24 cellular contexts compared by ENCODE assay signal in the genomic region with DNA sequence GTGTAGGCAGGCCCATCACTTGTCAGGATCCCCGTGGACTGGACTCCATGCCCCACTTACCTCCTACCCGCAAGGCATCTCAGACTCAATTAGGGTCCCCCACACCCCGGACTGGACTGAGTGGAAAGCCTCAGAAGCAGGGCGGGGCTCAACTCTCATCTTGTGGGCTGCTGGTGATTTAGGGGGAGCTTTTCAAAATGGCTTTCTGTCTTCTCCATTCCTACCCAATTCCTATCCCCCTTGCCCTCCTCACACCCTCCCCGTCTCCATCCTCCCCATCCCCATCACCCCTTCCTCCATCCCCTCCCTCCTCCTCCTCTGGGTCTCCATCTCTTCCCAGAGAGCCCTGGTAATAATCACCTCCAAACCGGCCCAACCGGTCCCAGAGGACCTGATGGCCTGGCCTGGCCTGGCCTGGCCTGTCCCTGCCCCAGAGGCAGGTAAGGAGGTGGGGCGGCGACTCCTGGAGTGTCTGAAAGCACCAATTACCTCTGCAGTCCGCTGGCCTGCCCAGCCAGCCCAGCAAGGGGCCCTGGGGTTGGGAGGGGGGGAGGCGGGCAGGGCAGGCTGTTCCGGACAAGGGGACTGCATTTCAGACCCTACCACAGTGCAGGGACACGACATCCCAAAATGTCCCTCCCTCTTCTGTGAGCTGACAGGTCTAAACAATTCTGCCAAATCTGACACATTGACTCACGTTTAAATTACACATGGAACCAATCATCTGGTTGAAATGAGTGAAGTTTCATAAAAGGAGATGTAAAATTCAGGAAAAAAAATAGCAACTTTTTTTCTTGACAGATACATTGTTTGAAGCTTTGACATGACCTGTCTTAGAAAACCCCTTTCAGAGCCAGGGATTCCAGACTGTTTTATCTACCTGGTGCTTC. TPM values are rescaled to one million over a fixed set of nuclear protein-coding genes. Genes with fewer than 3 reads are reported as not detected.
A peak's percentile ranks its signal among the peaks of the same experiment; 100 is the strongest.
DNase-seq lines count a peak whose midpoint lies in the region; ATAC-seq and TF ChIP-seq lines count a peak whose summit lies in the region.
"Had no signal": no experiment of that assay in that cellular context is flagged by ENCODE, and none has a peak within 500 bp of the region (broad histone marks: within the 10 kb centered on the region; RNA-seq: fewer than 3 reads in every experiment).

No MANE protein-coding gene starts in this region.

- no peaks in the 10 kb centered on the region for H3K4me1 Mint-ChIP-seq in stimulated activated naive CD8-positive, alpha-beta T cell treated with anti-CD3 and anti-CD28 coated beads, Interleukin-15, amount 100 ng/mL, for 72 hours
- H3K4me1 Mint-ChIP-seq: activated B cell treated with CpG ODN at 0.5 μM for 24 hours; brain; CD4-positive, CD25-positive, alpha-beta regulatory T cell; stimulated activated effector memory CD8-positive, alpha-beta T cell treated with anti-CD3 and anti-CD28 coated beads, Interleukin-12 subunit alpha, Interleukin-12 subunit beta, amount 100 ng/mL, for 72 hours had no signal

- ATAC-seq in HG03457 (IDR thresholded peaks at IDR 0.05; ENCODE audit: unreplicated experiment): no peak
- ATAC-seq in stimulated activated naive CD8-positive, alpha-beta T cell treated with anti-CD3 and anti-CD28 coated beads, Interleukin-15, amount 100 ng/mL, for 72 hours: no peak
- no peak for ATAC-seq in HG03571 (IDR thresholded peaks at IDR 0.05; ENCODE audit: unreplicated experiment)
- ATAC-seq: effector memory CD8-positive, alpha-beta T cell; GM12878; left lobe of liver; stimulated activated effector memory CD8-positive, alpha-beta T cell treated with anti-CD3 and anti-CD28 coated beads, Interleukin-12 subunit alpha, Interleukin-12 subunit beta, amount 100 ng/mL, for 72 hours had no signal

- peaks cover 27% of the 10 kb centered on the region for H3K4me1 ChIP-seq in parathyroid adenoma

- H3K9me3 Mint-ChIP-seq in stimulated activated naive CD8-positive, alpha-beta T cell treated with anti-CD3 and anti-CD28 coated beads, Interleukin-15, amount 100 ng/mL, for 72 hours: no peaks in the 10 kb centered on the region
- H3K9me3 Mint-ChIP-seq: activated B cell treated with CpG ODN at 0.5 μM for 24 hours; activated CD4-positive, alpha-beta memory T cell treated with anti-CD3 and anti-CD28 coated beads for 36 hours; brain; CD4-positive, CD25-positive, alpha-beta regulatory T cell; effector memory CD8-positive, alpha-beta T cell; neural progenitor cell; stimulated activated effector memory CD8-positive, alpha-beta T cell treated with anti-CD3 and anti-CD28 coated beads, Interleukin-12 subunit alpha, Interleukin-12 subunit beta, amount 100 ng/mL, for 72 hours had no signal

- no peaks in the 10 kb centered on the region for H3K27me3 Mint-ChIP-seq in stimulated activated naive CD8-positive, alpha-beta T cell treated with anti-CD3 and anti-CD28 coated beads, Interleukin-15, amount 100 ng/mL, for 72 hours
- H3K27me3 Mint-ChIP-seq: activated B cell treated with CpG ODN at 0.5 μM for 24 hours; activated CD4-positive, alpha-beta memory T cell treated with anti-CD3 and anti-CD28 coated beads for 36 hours had no signal

- H3K4me2 ChIP-seq in parathyroid adenoma (ENCODE audit: low read length): no peak overlapping the region
- H3K4me2 ChIP-seq: neural progenitor cell had no signal

- H3K4me3 ChIP-seq in H7 (ENCODE audit: insufficient read depth, low read depth, low read length) (no peak overlapping the region), parathyroid adenoma (ENCODE audit: low read depth, low read length) (no peak overlapping the region)
- H3K4me3 ChIP-seq: GM12878, neural progenitor cell, suprapubic skin had no signal

- no peak for TF ChIP-seq CTCF in parathyroid adenoma (IDR thresholded peaks at IDR 0.05)

- H2AFZ ChIP-seq in parathyroid adenoma: peak overlapping the region; percentile 24
- H2AFZ ChIP-seq: neural progenitor cell had no signal

- H3K36me3 ChIP-seq in H7 (replicated peaks; ENCODE audit: control insufficient read depth, insufficient read depth, low read length) (no peaks in the 10 kb centered on the region), parathyroid adenoma (ENCODE audit: control insufficient read depth, insufficient read depth, low read length) (no peaks in the 10 kb centered on the region)
- H3K36me3 ChIP-seq: neural progenitor cell, suprapubic skin had no signal

- H3K27me3 ChIP-seq in H7 (ENCODE audit: control insufficient read depth, insufficient read depth, low read length) (no peaks in the 10 kb centered on the region; the same call in 1 of the 2 replicates), parathyroid adenoma (ENCODE audit: control insufficient read depth, insufficient read depth, low read length) (no peaks in the 10 kb centered on the region)
- H3K27me3 ChIP-seq: neural progenitor cell, suprapubic skin had no signal

- H3K27ac Mint-ChIP-seq in stimulated activated naive CD8-positive, alpha-beta T cell treated with anti-CD3 and anti-CD28 coated beads, Interleukin-15, amount 100 ng/mL, for 72 hours: no peak overlapping the region
- H3K27ac Mint-ChIP-seq: activated B cell treated with CpG ODN at 0.5 μM for 24 hours; activated CD4-positive, alpha-beta memory T cell treated with anti-CD3 and anti-CD28 coated beads for 36 hours; brain; CD4-positive, CD25-positive, alpha-beta regulatory T cell; effector memory CD8-positive, alpha-beta T cell; neural progenitor cell; stimulated activated effector memory CD8-positive, alpha-beta T cell treated with anti-CD3 and anti-CD28 coated beads, Interleukin-12 subunit alpha, Interleukin-12 subunit beta, amount 100 ng/mL, for 72 hours had no signal

- H3K9ac ChIP-seq in parathyroid adenoma: no peak overlapping the region
- H3K9ac ChIP-seq: neural progenitor cell had no signal

- DNase-seq in H7: peak; percentile 83
- DNase-seq in NCI-H774 (lab: John Stamatoyannopoulos, UW): peak; percentile 20
- peak; percentile 80 for DNase-seq in iPS-NIHi11 (ENCODE audit: low spot score)
- DNase-seq in stimulated activated naive CD8-positive, alpha-beta T cell treated with anti-CD3 and anti-CD28 coated beads, Interleukin-15, amount 100 ng/mL, for 72 hours: no peak
- no peak for DNase-seq in RKO (ENCODE audit: low spot score)
- DNase-seq: activated B cell treated with CpG ODN at 0.5 μM for 24 hours; activated CD4-positive, alpha-beta memory T cell treated with anti-CD3 and anti-CD28 coated beads for 36 hours; CD4-positive, CD25-positive, alpha-beta regulatory T cell; DMS79 treated with DMSO at 0.1 percent for 48 hours; effector memory CD8-positive, alpha-beta T cell; NCI-H1105; NCI-H2081 treated with DMSO at 0.1 percent for 48 hours; NCI-H446 treated with DMSO at 0.1 percent for 48 hours; small intestine; stimulated activated CD4-positive, alpha-beta T cell treated with anti-CD3 and anti-CD28 coated beads, Interleukin-2, amount 100 ng/mL, for 24 hours had no signal

- peak overlapping the region; percentile 24 for H3K27ac ChIP-seq in parathyroid adenoma
- H3K27ac ChIP-seq: neural progenitor cell, suprapubic skin had no signal

- H3K79me2 ChIP-seq in parathyroid adenoma: peaks cover 3% of the 10 kb centered on the region

- no peaks in the 10 kb centered on the region for H3K9me3 ChIP-seq in parathyroid adenoma (ENCODE audit: control insufficient read depth, low read length)
- H3K9me3 ChIP-seq: suprapubic skin had no signal

- no peak overlapping the region for H3K4me3 Mint-ChIP-seq in stimulated activated naive CD8-positive, alpha-beta T cell treated with anti-CD3 and anti-CD28 coated beads, Interleukin-15, amount 100 ng/mL, for 72 hours
- H3K4me3 Mint-ChIP-seq: activated B cell treated with CpG ODN at 0.5 μM for 24 hours; activated CD4-positive, alpha-beta memory T cell treated with anti-CD3 and anti-CD28 coated beads for 36 hours; CD4-positive, CD25-positive, alpha-beta regulatory T cell; effector memory CD8-positive, alpha-beta T cell; neural progenitor cell; stimulated activated effector memory CD8-positive, alpha-beta T cell treated with anti-CD3 and anti-CD28 coated beads, Interleukin-12 subunit alpha, Interleukin-12 subunit beta, amount 100 ng/mL, for 72 hours had no signal

RNA-seq across cellular contexts. Expression of gene MAFB, which starts 24.8 kb away (rescaled TPM):
- 2.4 and 4.2 TPM in 2 replicates for total RNA-seq in H7 (2014; rRNA removed; shearing (Covaris generic))
- total RNA-seq: activated CD4-positive, alpha-beta memory T cell treated with anti-CD3 and anti-CD28 coated beads for 36 hours; CD4-positive, CD25-positive, alpha-beta regulatory T cell; GM12878 had no signal

Comparison
In these comparisons a context has a peak if more than half of its experiments do, and no peak if none do; other contexts are left out.
1. DNase-seq: peak in H7 (single experiment), NCI-H774 (single experiment) and iPS-NIHi11 (single experiment); none in stimulated activated naive CD8-positive, alpha-beta T cell treated with anti-CD3 and anti-CD28 coated beads, Interleukin-15, amount 100 ng/mL, for 72 hours (0 of 2) and RKO (single experiment).